ENCODE assay signal across 23 cellular contexts in the genomic region with DNA sequence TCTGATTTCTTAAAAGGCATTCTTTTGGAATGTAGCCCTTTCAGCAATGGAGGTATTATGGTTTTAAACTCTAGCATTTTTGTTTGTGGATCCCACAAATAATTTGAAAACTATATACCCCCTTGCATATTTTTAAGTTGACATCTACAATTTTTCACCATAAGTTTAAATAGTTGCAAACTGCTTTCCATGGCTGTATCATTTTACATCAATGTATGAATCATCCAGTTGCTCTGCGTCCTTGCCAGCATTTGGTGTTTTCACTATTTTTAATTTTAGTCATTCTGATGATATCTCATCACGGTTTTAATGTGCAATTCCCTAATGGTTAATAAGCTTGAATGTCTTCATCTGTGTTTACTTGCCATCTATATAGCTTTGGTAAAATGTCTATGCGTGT. TPM values are rescaled to one million over a fixed set of nuclear protein-coding genes. Genes with fewer than 3 reads are reported as not detected.
DNase-seq lines count a peak whose midpoint lies in the region; ATAC-seq and TF ChIP-seq lines count a peak whose summit lies in the region.
"Had no signal": no experiment of that assay in that cellular context is flagged by ENCODE, and none has a peak within 500 bp of the region (broad histone marks: within the 10 kb centered on the region; RNA-seq: fewer than 3 reads in every experiment).

No MANE protein-coding gene starts in this region.

- no peak for ATAC-seq in HG03442 (IDR thresholded peaks at IDR 0.05; ENCODE audit: unreplicated experiment)
- ATAC-seq: mucosa of descending colon had no signal

- H3K9me3 Mint-ChIP-seq in HFFc6, result no peaks in the 10 kb centered on the region
- no peaks in the 10 kb centered on the region for H3K9me3 Mint-ChIP-seq in H9
- H3K9me3 Mint-ChIP-seq: activated CD4-positive, alpha-beta T cell treated with anti-CD3 and anti-CD28 coated beads, Interleukin-2, amount 10 ng/mL, durations not matched to agents 24 days and 14 days; IgD-negative memory B cell; immature natural killer cell; neural crest cell; stimulated activated naive CD8-positive, alpha-beta T cell treated with anti-CD3 and anti-CD28 coated beads, Interleukin-15, Interleukin-2, amounts not matched to agents 100 ng/mL and 50 ng/mL, for 24 hours had no signal

- no peak overlapping the region for H3K4me3 ChIP-seq in fibroblast of pulmonary artery (replicated peaks; ENCODE audit: low read depth, low read length)
- H3K4me3 ChIP-seq: HAP-1, mucosa of descending colon had no signal

- H2BK5ac ChIP-seq in H9 (ENCODE audit: insufficient read length, low read length), result no peak overlapping the region

- H3K36me3 Mint-ChIP-seq in HFFc6 (ENCODE audit: low read depth), result no peaks in the 10 kb centered on the region
- H3K36me3 Mint-ChIP-seq in H9 (ENCODE audit: insufficient read depth in 1 of 3, low read depth in 3 of 3), result no peaks in the 10 kb centered on the region
- H3K36me3 Mint-ChIP-seq: immature natural killer cell had no signal

- H3K56ac ChIP-seq in H9 (ENCODE audit: insufficient read length, low read depth, low read length), result no peak overlapping the region

- H2BK120ac ChIP-seq in H9 (ENCODE audit: low read depth, low read length, poor library complexity, severe bottlenecking), result no peak overlapping the region

- no peak overlapping the region for H2BK12ac ChIP-seq in H9 (ENCODE audit: insufficient read length, low read depth, low read length)

- H3K4me1 Mint-ChIP-seq in HFFc6 (ENCODE audit: low read depth) (peaks cover 71% of the 10 kb centered on the region), H9 (peaks cover 0 to 3% of the 10 kb centered on the region in 2 experiments; a peak in 2 of 4 replicates)
- H3K4me1 Mint-ChIP-seq: neural crest cell had no signal

- no peak overlapping the region for H2AK5ac ChIP-seq in H9 (ENCODE audit: insufficient read length, low read length)

- no peaks in the 10 kb centered on the region for H3K79me1 ChIP-seq in H9 (ENCODE audit: insufficient read depth, low read depth, low read length, poor library complexity, severe bottlenecking)

- H3K18ac ChIP-seq in H9 (ENCODE audit: insufficient read length, low read depth, low read length), result no peak overlapping the region

- peak; percentile 81 for DNase-seq in EL
- DNase-seq in HFFc6, result peak; percentile 71
- DNase-seq in fibroblast of pulmonary artery (ENCODE audit: low read depth), result peak; percentile 35
- DNase-seq in H9, result no peak
- no peak for DNase-seq in cerebellar nuclear complex (lab: John Stamatoyannopoulos, UW)
- DNase-seq: activated CD4-positive, alpha-beta T cell treated with anti-CD3 and anti-CD28 coated beads, Interleukin-2, amount 10 ng/mL, durations not matched to agents 24 days and 14 days; activated gamma-delta T cell treated with Interleukin-2 at 50 U/mL for 16 hours; BE2C; head of caudate nucleus; immature natural killer cell; mucosa of descending colon; MV-4-11; NCI-H187 treated with DMSO at 0.1 percent for 48 hours; NK-92 treated with Interleukin-12 subunit alpha and Interleukin-12 subunit beta, amount 100 ng/mL, for 24 hours; RPMI8226; stimulated activated CD4-positive, alpha-beta T cell treated with anti-CD3 and anti-CD28 coated beads, Interleukin-2, amount 100 ng/mL, for 24 hours had no signal

- H4K91ac ChIP-seq in H9 (ENCODE audit: insufficient read length, low read depth, low read length), result no peak overlapping the region

- H4K5ac ChIP-seq in H9 (ENCODE audit: insufficient read length, low read depth, low read length), result no peak overlapping the region

- no peak overlapping the region for H3K4me2 ChIP-seq in H9 (ENCODE audit: insufficient read depth, insufficient read length, low read length)

- no peaks in the 10 kb centered on the region for H3K79me2 ChIP-seq in H9 (ENCODE audit: insufficient read depth, low read length)

- H3K4me3 Mint-ChIP-seq in HFFc6, result peak overlapping the region; percentile 49
- H3K4me3 Mint-ChIP-seq in H9, result no peak overlapping the region
- H3K4me3 Mint-ChIP-seq: activated CD4-positive, alpha-beta T cell treated with anti-CD3 and anti-CD28 coated beads, Interleukin-2, amount 10 ng/mL, durations not matched to agents 24 days and 14 days; immature natural killer cell; neural crest cell; stimulated activated naive CD8-positive, alpha-beta T cell treated with anti-CD3 and anti-CD28 coated beads, Interleukin-15, Interleukin-2, amounts not matched to agents 100 ng/mL and 50 ng/mL, for 24 hours had no signal

- no peak overlapping the region for H2BK20ac ChIP-seq in H9 (ENCODE audit: low read depth, low read length, poor library complexity, severe bottlenecking)

- no peak overlapping the region for H2AFZ ChIP-seq in H9 (ENCODE audit: low read length)

- no peaks in the 10 kb centered on the region for H3K4me1 ChIP-seq in H9 (ENCODE audit: insufficient read depth, low read length)
- H3K4me1 ChIP-seq: BE2C, HAP-1 had no signal

- no peak overlapping the region for H3K9ac ChIP-seq in H9 (ENCODE audit: extremely low read depth, insufficient read length, low read length)

- no peaks in the 10 kb centered on the region for H3K23me2 ChIP-seq in H9 (ENCODE audit: insufficient read length, low read depth, low read length, poor library complexity, severe bottlenecking)

- H3K27me3 Mint-ChIP-seq in HFFc6 (ENCODE audit: insufficient read depth) (no peaks in the 10 kb centered on the region), H9 (ENCODE audit: low read depth) (no peaks in the 10 kb centered on the region)
- H3K27me3 Mint-ChIP-seq: activated CD4-positive, alpha-beta T cell treated with anti-CD3 and anti-CD28 coated beads, Interleukin-2, amount 10 ng/mL, durations not matched to agents 24 days and 14 days; IgD-negative memory B cell; progenitor cell of endocrine pancreas; stimulated activated naive CD8-positive, alpha-beta T cell treated with anti-CD3 and anti-CD28 coated beads, Interleukin-15, Interleukin-2, amounts not matched to agents 100 ng/mL and 50 ng/mL, for 24 hours had no signal

- no peak overlapping the region for H3T11ph ChIP-seq in H9 (ENCODE audit: low read length)

- H3K27ac ChIP-seq in angular gyrus (ENCODE audit: low read depth, low read length), result peak overlapping the region; percentile 5
- H3K27ac ChIP-seq in H9 (ENCODE audit: insufficient read length, low read depth, low read length), result no peak overlapping the region

- H3K27ac Mint-ChIP-seq in HFFc6 (peak overlapping the region; percentile 72), H9 (no peak overlapping the region)
- H3K27ac Mint-ChIP-seq: activated CD4-positive, alpha-beta T cell treated with anti-CD3 and anti-CD28 coated beads, Interleukin-2, amount 10 ng/mL, durations not matched to agents 24 days and 14 days; IgD-negative memory B cell; progenitor cell of endocrine pancreas; stimulated activated naive CD8-positive, alpha-beta T cell treated with anti-CD3 and anti-CD28 coated beads, Interleukin-15, Interleukin-2, amounts not matched to agents 100 ng/mL and 50 ng/mL, for 24 hours had no signal

- no CpG with 5 or more reads among the region's 3 CpGs for WGBS in H9 (ENCODE audit: extremely low coverage, insufficient read length, low lambda C conversion rate)

- H3K27me3 ChIP-seq in H9 (ENCODE audit: insufficient read depth, low read length), result no peaks in the 10 kb centered on the region
- H3K27me3 ChIP-seq: BE2C had no signal

- no peak overlapping the region for H4K8ac ChIP-seq in H9 (replicated peaks; ENCODE audit: insufficient read length, low read depth, low read length)

- H4K20me1 ChIP-seq in H9 (ENCODE audit: control insufficient read depth, insufficient read depth, insufficient read length), result no peaks in the 10 kb centered on the region

- H3K4ac ChIP-seq in H9 (ENCODE audit: low read depth, low read length), result no peak overlapping the region

- no peak for TF ChIP-seq CTCF in HFFc6 (IDR thresholded peaks at IDR 0.05)
- TF ChIP-seq CTCF in fibroblast of pulmonary artery (IDR thresholded peaks at IDR 0.05; ENCODE audit: low read length, missing control alignments), result no peak
- TF ChIP-seq CTCF in H9 (conservative IDR thresholded peaks at IDR 0.05), result no peak

- H3K14ac ChIP-seq in H9 (ENCODE audit: insufficient read depth, low read length), result no peak overlapping the region

- no peak overlapping the region for H2BK15ac ChIP-seq in H9 (ENCODE audit: low read depth, low read length)

- H3K9me3 ChIP-seq in H9 (ENCODE audit: control insufficient read depth, low read depth, low read length), result no peaks in the 10 kb centered on the region
- H3K9me3 ChIP-seq: BE2C, HAP-1, mucosa of descending colon had no signal

- no peak overlapping the region for H3K23ac ChIP-seq in H9 (ENCODE audit: insufficient read length, low read depth, low read length)

RNA-seq across cellular contexts. Expression of a gene that starts 20.7 kb away (rescaled TPM):
- 10 to 100 TPM; 18.9 to 24.5 (median 21.9) TPM for total RNA-seq in HFFc6 (2021; fragmentation: NEBNext Ultra II Directional; extraction: Animal tissue kit (Norgen Biotek cat#: 25700))
- total RNA-seq in H9 (2021), result 3.3 and 3.8 TPM in 2 replicates

Comparison
In these comparisons a context has a peak if more than half of its experiments do, and no peak if none do; other contexts are left out.
1. DNase-seq: peak in EL (single experiment), HFFc6 (single experiment) and fibroblast of pulmonary artery (single experiment); none in H9 (single experiment) and cerebellar nuclear complex (0 of 2).